21 cellular contexts compared by ENCODE assay signal in genomic region chr13:76053181-76053580, GRCh38.
"Had no signal": no experiment of that assay in that cellular context is flagged by ENCODE, and none has a peak within 500 bp of the region (broad histone marks: within the 10 kb centered on the region; RNA-seq: fewer than 3 reads in every experiment).

No MANE protein-coding gene starts in this region.

- DNase-seq: islet precursor cell; left ventricle myocardium inferior; mesenchymal stem cell; naive B cell; natural killer cell; pancreas; posterior cingulate gyrus; retina; right cardiac atrium; stimulated activated CD4-positive, alpha-beta T cell treated with anti-CD3 and anti-CD28 coated beads, Interleukin-4, amount 100 ng/mL, for 24 hours; stimulated activated naive CD4-positive, alpha-beta T cell; uterus had no signal

- H3K79me2 ChIP-seq: hepatocyte had no signal

- H3K9me3 ChIP-seq: pancreas, prostate gland, uterus had no signal

- H3K4me1 ChIP-seq: left ventricle myocardium inferior, prostate gland, uterus had no signal

- H3K36me3 Mint-ChIP-seq: mesothelial cell of epicardium, naive B cell, natural killer cell, type B pancreatic cell had no signal

- H3K27ac ChIP-seq: hepatocyte, left ventricle myocardium inferior, pancreas, prostate gland, skin epidermis, tibial nerve, uterus had no signal

- H3K36me3 ChIP-seq: left ventricle myocardium inferior, pancreas, prostate gland, tibial nerve, uterus had no signal

- H2AFZ ChIP-seq: hepatocyte had no signal

- ATAC-seq: natural killer cell; pancreas; right cardiac atrium; sciatic nerve; stimulated activated effector memory CD8-positive, alpha-beta T cell treated with anti-CD3 and anti-CD28 coated beads, Interleukin-12 subunit alpha, Interleukin-12 subunit beta, amount 100 ng/mL, for 72 hours had no signal

- H3K27me3 Mint-ChIP-seq: naive B cell, type B pancreatic cell had no signal

- H3K27me3 ChIP-seq: hepatocyte, tibial nerve, uterus had no signal

- H3K4me3 ChIP-seq: hepatocyte, left ventricle myocardium inferior, pancreas, prostate gland, skin epidermis, tibial nerve, uterus had no signal

- H3K4me3 Mint-ChIP-seq: mesothelial cell of epicardium; naive B cell; natural killer cell; stimulated activated effector memory CD8-positive, alpha-beta T cell treated with anti-CD3 and anti-CD28 coated beads, Interleukin-12 subunit alpha, Interleukin-12 subunit beta, amount 100 ng/mL, for 72 hours; stimulated activated naive CD8-positive, alpha-beta T cell treated with anti-CD3 and anti-CD28 coated beads, Interleukin-15, Interleukin-2, amounts not matched to agents 100 ng/mL and 50 ng/mL, for 24 hours; type B pancreatic cell had no signal

- H3K27ac Mint-ChIP-seq: mesothelial cell of epicardium; natural killer cell; stimulated activated effector memory CD8-positive, alpha-beta T cell treated with anti-CD3 and anti-CD28 coated beads, Interleukin-12 subunit alpha, Interleukin-12 subunit beta, amount 100 ng/mL, for 72 hours; stimulated activated naive CD8-positive, alpha-beta T cell treated with anti-CD3 and anti-CD28 coated beads, Interleukin-15, Interleukin-2, amounts not matched to agents 100 ng/mL and 50 ng/mL, for 24 hours; type B pancreatic cell had no signal

- H3K4me1 Mint-ChIP-seq: naive B cell; natural killer cell; stimulated activated effector memory CD8-positive, alpha-beta T cell treated with anti-CD3 and anti-CD28 coated beads, Interleukin-12 subunit alpha, Interleukin-12 subunit beta, amount 100 ng/mL, for 72 hours had no signal

- H3K4me2 ChIP-seq: hepatocyte had no signal
